7 cellular contexts compared by ENCODE assay signal in genomic region chr2:74833418-74834233, GRCh38. TPM values are rescaled to one million over a fixed set of nuclear protein-coding genes. Genes with fewer than 3 reads are reported as not detected.
DNase-seq lines count a peak whose midpoint lies in the region; ATAC-seq and TF ChIP-seq lines count a peak whose summit lies in the region.

Gene HK2, plus strand, starts transcription at chr2:74834127. Its CDS starts 454 bp downstream, at chr2:74834581.

- H3K27ac ChIP-seq in gastrocnemius medialis: peak within 1 kb of the TSS; percentile 84 to 97 (median 90)

- peak within 1 kb of the TSS; percentile 69 for H3K4me3 ChIP-seq in astrocyte of the cerebellum (ENCODE audit: low read depth, low read length)
- peak within 1 kb of the TSS; percentile 78 to 91 (median 88) for H3K4me3 ChIP-seq in gastrocnemius medialis

- ATAC-seq in HG02610 (IDR thresholded peaks at IDR 0.05; ENCODE audit: unreplicated experiment): peak; percentile 79
- peak; percentile 73 to 74 for ATAC-seq in gastrocnemius medialis

- H3K4me1 ChIP-seq in gastrocnemius medialis: peaks cover 16 to 21% of the 10 kb centered on the region in 2 donors

- intact Hi-C loops in gastrocnemius medialis (cut with DNase I; ENCODE audit: low total_unique reads): loop anchor here (2.0 to 10.0 kb wide), 5 partner anchors 43 to 811 kb away; partner anchors contain the start of genes AUP1, DQX1, HTRA2 and INO80B

- in situ Hi-C loops in GM13976 (cut with MboI; ENCODE audit: low sequenced_read_pairs, unreplicated experiment): no loop called here
- in situ Hi-C loops in astrocyte of the cerebellum (cut with HindIII; ENCODE audit: low sequenced_read_pairs): no loop called here
- in situ Hi-C loops in gastrocnemius medialis (cut with MboI; ENCODE audit: low sequenced_read_pairs in 4 of 4): loop anchor here in 1 of 4 donors (25.0 kb wide), 1 partner anchor 371 kb away; the partner anchor contains the start of genes INO80B, MOGS, MRPL53 and WBP1

- H3K36me3 ChIP-seq in gastrocnemius medialis: no peaks in the 10 kb centered on the region

- no peaks in the 10 kb centered on the region for H3K9me3 ChIP-seq in gastrocnemius medialis

- H3K27me3 ChIP-seq in gastrocnemius medialis: peaks cover 0 to 8% (median 0%) of the 10 kb centered on the region in 3 donors

- DNase-seq in GM13976 (ENCODE audit: low spot score) (peak; percentile 99), NCI-H128 (lab: John Stamatoyannopoulos, UW; ENCODE audit: unreplicated experiment) (peak; percentile 74), T-helper 9 cell (peak; percentile 68), astrocyte of the cerebellum (ENCODE audit: low read depth) (no peak), hypothalamus (lab: John Stamatoyannopoulos, UW) (peak in 43 of 51 donors; percentile 11 to 82 (median 60)), gastrocnemius medialis (peak; percentile 78 to 79)

- TF ChIP-seq CTCF in GM13976 (IDR thresholded peaks at IDR 0.05; ENCODE audit: borderline replicate concordance, control extremely low read depth, extremely low read depth, insufficient read depth, missing control alignments) (no peak), astrocyte of the cerebellum (IDR thresholded peaks at IDR 0.05; ENCODE audit: low read depth, low read length, missing control alignments) (no peak), gastrocnemius medialis (IDR thresholded peaks at IDR 0.05 in 4 of 5, conservative IDR thresholded peaks at IDR 0.05 in 1 of 5) (no peak)

- TF ChIP-seq POLR2A in gastrocnemius medialis (IDR thresholded peaks at IDR 0.05): peak; percentile 89 to 96

RNA-seq across cellular contexts. Expression of gene HK2, which starts in this region (rescaled TPM):
- total RNA-seq in gastrocnemius medialis: 10 to 100 TPM; 18.1 to 57.6 (median 42.1) TPM
